In genomic region chr16:57637424-57637823, GRCh38 we compare ENCODE assay signal across 2 cellular contexts.
TF ChIP-seq lines count a peak whose summit lies in the region.

No MANE protein-coding gene starts in this region.

TF ChIP-seq in liver, 16 proteins besides CTCF, POLR2A, EP300 and RAD21:
- TF ChIP-seq JUND (IDR thresholded peaks at IDR 0.05) (no peak), NR2F2 (IDR thresholded peaks at IDR 0.05) (peak; percentile 39), SP1 (IDR thresholded peaks at IDR 0.05) (peak; percentile 43), FOXA2 (IDR thresholded peaks at IDR 0.05) (no peak), MAX (IDR thresholded peaks at IDR 0.05) (no peak), TAF1 (conservative IDR thresholded peaks at IDR 0.05) (no peak)

TF ChIP-seq in HepG2, 621 proteins besides CTCF, POLR2A, EP300 and RAD21:
- TF ChIP-seq ZNF768 (CRISPR knock-in tag; IDR thresholded peaks at IDR 0.05): no peak
- TF ChIP-seq CC2D1A (CRISPR knock-in tag; IDR thresholded peaks at IDR 0.05): no peak
- TF ChIP-seq ZUFSP (CRISPR knock-in tag; IDR thresholded peaks at IDR 0.05; ENCODE audit: borderline replicate concordance): no peak
